In the genomic region with DNA sequence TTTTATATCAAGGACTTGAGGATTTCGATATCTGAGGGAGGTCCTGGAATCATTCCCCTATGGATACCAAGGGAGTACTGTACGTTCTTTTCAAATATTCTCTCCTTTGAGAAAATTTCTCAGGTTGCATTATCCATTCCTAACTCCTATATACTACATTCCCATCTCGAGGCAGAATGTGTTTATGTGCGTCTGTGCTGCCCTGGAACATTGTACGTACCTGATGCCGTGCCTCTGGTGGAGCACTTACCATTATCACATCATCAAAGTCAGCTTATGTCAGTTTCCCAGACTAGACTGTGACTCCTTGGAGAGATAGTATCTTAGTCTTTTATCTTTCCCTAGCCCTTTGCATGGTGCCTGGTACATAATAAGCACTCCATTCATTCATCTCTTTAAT, we compare ENCODE assay signal across 19 cellular contexts. TPM values are rescaled to one million over a fixed set of nuclear protein-coding genes. Genes with fewer than 3 reads are reported as not detected.
DNase-seq lines count a peak whose midpoint lies in the region; ATAC-seq and TF ChIP-seq lines count a peak whose summit lies in the region.
"Had no signal": no experiment of that assay in that cellular context is flagged by ENCODE, and none has a peak within 500 bp of the region (broad histone marks: within the 10 kb centered on the region; RNA-seq: fewer than 3 reads in every experiment).

No MANE protein-coding gene starts in this region.

- no peak overlapping the region for H3K9ac ChIP-seq in BLaER1
- no peak overlapping the region for H3K9ac ChIP-seq in HCT116 (ENCODE audit: low read length)

- no peaks in the 10 kb centered on the region for H3K36me3 Mint-ChIP-seq in CD4-positive, alpha-beta memory T cell
- peaks cover 0 to 5% (median 1%) of the 10 kb centered on the region in 5 donors for H3K36me3 Mint-ChIP-seq in naive thymus-derived CD4-positive, alpha-beta T cell

- TF ChIP-seq RAD21 in HCT116 (IDR thresholded peaks at IDR 0.05; ENCODE audit: low read depth), result no peak

- H4K20me1 ChIP-seq in BLaER1 (peaks cover 63% of the 10 kb centered on the region), HCT116 (ENCODE audit: insufficient read depth) (no peaks in the 10 kb centered on the region)

- peaks cover 100% of the 10 kb centered on the region for H3K4me1 ChIP-seq in BLaER1
- H3K4me1 ChIP-seq in CD4-positive, alpha-beta memory T cell (ENCODE audit: insufficient read depth, low read length), result peaks cover 68% of the 10 kb centered on the region
- H3K4me1 ChIP-seq in HCT116 (ENCODE audit: control insufficient read depth in 1 of 2, insufficient read depth in 2 of 2, low read length in 2 of 2), result peaks cover 33 to 54% of the 10 kb centered on the region in 2 experiments
- H3K4me1 ChIP-seq in naive thymus-derived CD4-positive, alpha-beta T cell (ENCODE audit: control insufficient read depth in 2 of 2, insufficient read depth in 2 of 2, low read length in 2 of 2), result peaks cover 26 to 51% of the 10 kb centered on the region in 2 donors
- H3K4me1 ChIP-seq in mucosa of descending colon (ENCODE audit: low read depth), result no peaks in the 10 kb centered on the region
- no peaks in the 10 kb centered on the region for H3K4me1 ChIP-seq in aorta (ENCODE audit: control insufficient read depth in 1 of 2, insufficient read depth in 2 of 2, low read length in 2 of 2)
- H3K4me1 ChIP-seq: BE2C, SJCRH30 had no signal

- no peak for ATAC-seq in HCT116
- ATAC-seq in naive thymus-derived CD4-positive, alpha-beta T cell, result no peak
- no peak for ATAC-seq in mucosa of descending colon
- ATAC-seq in HG03095 (IDR thresholded peaks at IDR 0.05; ENCODE audit: unreplicated experiment), result no peak
- no peak for ATAC-seq in aorta (ENCODE audit: low FRiP score)

- no peaks in the 10 kb centered on the region for H3K9me2 ChIP-seq in HCT116 (ENCODE audit: insufficient read depth)

- no peak for DNase-seq in CD4-positive, alpha-beta memory T cell
- DNase-seq in HCT116 (ENCODE audit: low read depth, low spot score) (no peak), mucosa of descending colon (no peak), aorta (no peak)
- no peak for DNase-seq in naive thymus-derived CD4-positive, alpha-beta T cell
- no peak for DNase-seq in activated CD4-positive, alpha-beta T cell treated with anti-CD3 and anti-CD28 coated beads, Interleukin-2, amount 50 U/mL, for 48 hours
- DNase-seq: BE2C, H7, HFFc6, KBM-7, NCI-H1092, NCI-H1436 treated with DMSO at 0.1 percent for 48 hours, NCI-H1930, NCI-H2227 treated with DMSO at 0.1 percent for 48 hours, NCI-H510A, SJCRH30 had no signal

- CTCF ChIA-PET in CD4-positive, alpha-beta memory T cell (lab: Charles Lee; ENCODE audit: partially characterized antibody), result interaction anchor here (1.0 to 5.2 kb wide), 2 partner anchors 19 to 78 kb away, joined by 4 to 53 read pairs; no protein-coding TSS in a partner anchor
- CTCF ChIA-PET in HCT116 (lab: Charles Lee), result no interaction called here
- CTCF ChIA-PET in naive thymus-derived CD4-positive, alpha-beta T cell (lab: Charles Lee), result interaction anchor here (1.8 kb wide), 1 partner anchor 19 kb away, joined by 6 read pairs; no protein-coding TSS in a partner anchor

- BruUV-seq in HCT116 (replicated peaks; lab: Mats Ljungman, UMichigan), result no TSS peak

- POLR2A ChIA-PET in CD4-positive, alpha-beta memory T cell (lab: Charles Lee; ENCODE audit: partially characterized antibody), result interaction anchor here (0.6 to 8.2 kb wide), 3 partner anchors 22 to 69 kb away, joined by 4 to 82 read pairs (median 4); a partner anchor contains a TSS
- POLR2A ChIA-PET in HCT116 (lab: Charles Lee), result no interaction called here
- POLR2A ChIA-PET in naive thymus-derived CD4-positive, alpha-beta T cell (lab: Charles Lee), result interaction anchor here (0.9 to 4.5 kb wide), 3 partner anchors 13 to 68 kb away, joined by 4 to 64 read pairs (median 41); no protein-coding TSS in a partner anchor

- peak overlapping the region in 2 of 8 donors; percentile 53 for H3K4me3 Mint-ChIP-seq in CD4-positive, alpha-beta memory T cell
- peak overlapping the region in 3 of 10 donors; percentile 58 to 70 (median 59) for H3K4me3 Mint-ChIP-seq in naive thymus-derived CD4-positive, alpha-beta T cell
- H3K4me3 Mint-ChIP-seq: HFFc6 had no signal

- peaks cover 30% of the 10 kb centered on the region for H3K79me2 ChIP-seq in HCT116 (ENCODE audit: insufficient read depth, low read length)

- H3K4me1 Mint-ChIP-seq in CD4-positive, alpha-beta memory T cell, result peaks cover 41 to 87% (median 57%) of the 10 kb centered on the region in 4 donors
- H3K4me1 Mint-ChIP-seq in naive thymus-derived CD4-positive, alpha-beta T cell, result peaks cover 23 to 94% (median 78%) of the 10 kb centered on the region in 7 donors

- no peaks in the 10 kb centered on the region for H3K9me3 Mint-ChIP-seq in CD4-positive, alpha-beta memory T cell
- no peaks in the 10 kb centered on the region for H3K9me3 Mint-ChIP-seq in naive thymus-derived CD4-positive, alpha-beta T cell
- H3K9me3 Mint-ChIP-seq: HFFc6 had no signal

- no peak overlapping the region for H3K4me3 ChIP-seq in BLaER1
- H3K4me3 ChIP-seq in CD4-positive, alpha-beta memory T cell (ENCODE audit: low read length in 2 of 2), result no peak overlapping the region
- no peak overlapping the region for H3K4me3 ChIP-seq in HCT116 (replicated peaks in 1 of 2; ENCODE audit: low read depth in 1 of 2, low read length in 2 of 2)
- H3K4me3 ChIP-seq in naive thymus-derived CD4-positive, alpha-beta T cell (ENCODE audit: low read length), result no peak overlapping the region
- H3K4me3 ChIP-seq in mucosa of descending colon, result no peak overlapping the region
- H3K4me3 ChIP-seq in aorta (ENCODE audit: low read length in 2 of 2), result no peak overlapping the region
- H3K4me3 ChIP-seq: SJCRH30 had no signal

- H3K27ac ChIP-seq in BLaER1, result peak overlapping the region; percentile 42; the same call in 1 of the 2 replicates
- H3K27ac ChIP-seq in CD4-positive, alpha-beta memory T cell (ENCODE audit: low read depth, low read length), result no peak overlapping the region
- no peak overlapping the region for H3K27ac ChIP-seq in HCT116 (ENCODE audit: low read depth, low read length)
- peak overlapping the region; percentile 81 for H3K27ac ChIP-seq in naive thymus-derived CD4-positive, alpha-beta T cell (ENCODE audit: low read depth, low read length)
- H3K27ac ChIP-seq in aorta (ENCODE audit: low read depth in 1 of 2, low read length in 2 of 2), result no peak overlapping the region
- H3K27ac ChIP-seq: HL-60, SJCRH30 had no signal

- H3K27me3 Mint-ChIP-seq in CD4-positive, alpha-beta memory T cell, result no peaks in the 10 kb centered on the region
- peaks cover 0 to 9% (median 0%) of the 10 kb centered on the region in 5 donors for H3K27me3 Mint-ChIP-seq in naive thymus-derived CD4-positive, alpha-beta T cell

- peak overlapping the region; percentile 99 for H3K4me2 ChIP-seq in BLaER1
- peak overlapping the region; percentile 66 for H3K4me2 ChIP-seq in HCT116 (ENCODE audit: low read length)

- WGBS in aorta, 2 donors, result 85% methylated on average over 6 of the region's 6 CpGs

- RAD21 ChIA-PET in HCT116 (lab: Charles Lee; ENCODE audit: low non-redundant PET in 1 of 2, low total read pairs in 2 of 2, uncharacterized antibody in 2 of 2, unreplicated experiment in 2 of 2), result no interaction called here

- no peak for TF ChIP-seq POLR2A in HCT116 (IDR thresholded peaks at IDR 0.05; ENCODE audit: borderline replicate concordance, extremely low read depth, insufficient read depth, insufficient read length)

- no peaks in the 10 kb centered on the region for H3K27me3 ChIP-seq in BLaER1
- H3K27me3 ChIP-seq in CD4-positive, alpha-beta memory T cell (ENCODE audit: insufficient read depth, low read length), result no peaks in the 10 kb centered on the region
- no peaks in the 10 kb centered on the region for H3K27me3 ChIP-seq in HCT116 (ENCODE audit: insufficient read depth, low read length)
- no peaks in the 10 kb centered on the region for H3K27me3 ChIP-seq in naive thymus-derived CD4-positive, alpha-beta T cell (ENCODE audit: control insufficient read depth in 2 of 2, insufficient read depth in 2 of 2, low read length in 2 of 2)
- H3K27me3 ChIP-seq in aorta (ENCODE audit: control insufficient read depth in 1 of 2, insufficient read depth in 2 of 2, low read length in 1 of 2), result no peaks in the 10 kb centered on the region
- H3K27me3 ChIP-seq: SJCRH30 had no signal

- no peaks in the 10 kb centered on the region for H3K9me3 ChIP-seq in BLaER1
- H3K9me3 ChIP-seq in CD4-positive, alpha-beta memory T cell (ENCODE audit: control insufficient read depth in 1 of 2, low read length in 2 of 2), result no peaks in the 10 kb centered on the region
- H3K9me3 ChIP-seq in HCT116 (ENCODE audit: control insufficient read depth in 1 of 2, insufficient read depth in 1 of 2, low read depth in 1 of 2, low read length in 2 of 2), result no peaks in the 10 kb centered on the region
- H3K9me3 ChIP-seq in naive thymus-derived CD4-positive, alpha-beta T cell (ENCODE audit: control insufficient read depth in 2 of 3, low read length in 3 of 3), result no peaks in the 10 kb centered on the region
- H3K9me3 ChIP-seq in mucosa of descending colon, result no peaks in the 10 kb centered on the region
- no peaks in the 10 kb centered on the region for H3K9me3 ChIP-seq in aorta (ENCODE audit: control insufficient read depth, low read length)
- H3K9me3 ChIP-seq: BE2C, SJCRH30 had no signal

- intact Hi-C loops in CD4-positive, alpha-beta memory T cell (cut with micrococcal nuclease), result no loop called here
- intact Hi-C loops in HCT116 (cut with micrococcal nuclease), result no loop called here
- intact Hi-C loops in naive thymus-derived CD4-positive, alpha-beta T cell (cut with micrococcal nuclease), result no loop called here
- intact Hi-C loops in mucosa of descending colon (cut with DNase I, micrococcal nuclease), result no loop called here
- intact Hi-C loops in aorta (cut with DNase I), result no loop called here

- no peak overlapping the region for H2AFZ ChIP-seq in HCT116 (ENCODE audit: low read depth, low read length, poor library complexity, severe bottlenecking)

- H3K36me3 ChIP-seq in BLaER1, result peaks cover 97% of the 10 kb centered on the region
- H3K36me3 ChIP-seq in CD4-positive, alpha-beta memory T cell (ENCODE audit: insufficient read depth, low read length), result no peaks in the 10 kb centered on the region
- H3K36me3 ChIP-seq in HCT116 (ENCODE audit: control insufficient read depth in 1 of 2, insufficient read depth in 2 of 2, low read length in 2 of 2), result no peaks in the 10 kb centered on the region
- H3K36me3 ChIP-seq in naive thymus-derived CD4-positive, alpha-beta T cell (ENCODE audit: control insufficient read depth in 2 of 3, insufficient read depth in 3 of 3, low read length in 3 of 3), result no peaks in the 10 kb centered on the region
- no peaks in the 10 kb centered on the region for H3K36me3 ChIP-seq in mucosa of descending colon (ENCODE audit: low read depth)
- no peaks in the 10 kb centered on the region for H3K36me3 ChIP-seq in aorta (ENCODE audit: control insufficient read depth in 1 of 2, insufficient read depth in 2 of 2, low read length in 1 of 2)
- H3K36me3 ChIP-seq: BE2C, SJCRH30 had no signal

- H3K27ac Mint-ChIP-seq in CD4-positive, alpha-beta memory T cell, result peak overlapping the region in 6 of 7 donors; percentile 69 to 95 (median 86)
- H3K27ac Mint-ChIP-seq in naive thymus-derived CD4-positive, alpha-beta T cell, result peak overlapping the region in 8 of 9 donors; percentile 39 to 99 (median 87)
- H3K27ac Mint-ChIP-seq: HFFc6 had no signal

- TF ChIP-seq CTCF in HCT116 (IDR thresholded peaks at IDR 0.05 in 2 of 3, conservative IDR thresholded peaks at IDR 0.05 in 1 of 3; ENCODE audit: borderline replicate concordance in 1 of 3, insufficient read depth in 1 of 3, low read depth in 2 of 3, low read length in 2 of 3) (no peak), mucosa of descending colon (IDR thresholded peaks at IDR 0.05) (no peak)

RNA-seq across cellular contexts. Expression of a gene that starts 21.7 kb away (rescaled TPM):
- total RNA-seq in CD4-positive, alpha-beta memory T cell, result 10 to 100 TPM; 26.6 to 30.9 TPM
- polyA plus RNA-seq in CD4-positive, alpha-beta memory T cell, result 10 to 100 TPM in 1 of 2 donors, 1 to 10 TPM in 1; 6.7 to 13.9 TPM
- total RNA-seq in HCT116 (2021; ENCODE audit: unreplicated experiment) (40.3 TPM), mucosa of descending colon (1 to 10 TPM; 3.5 to 5.9 (median 3.9) TPM), aorta (10 to 100 TPM; 11.1 to 15.1 TPM)
- polyA plus RNA-seq in HCT116 (2012), result 13.2 and 15.9 TPM in 2 replicates
- 10 to 100 TPM; 10.4 to 49.8 (median 43.2) TPM for total RNA-seq in naive thymus-derived CD4-positive, alpha-beta T cell
- polyA plus RNA-seq in naive thymus-derived CD4-positive, alpha-beta T cell, result 10 to 100 TPM; 10.3 to 18.7 TPM
- 1 to 10 TPM in 1 of 2 donors, under 1 TPM in 1; 0.28 to 1.0 TPM for polyA plus RNA-seq in aorta

Comparison
In these comparisons a context has a peak if more than half of its experiments do, and no peak if none do; other contexts are left out.
1. H3K27ac ChIP-seq: peak in BLaER1 (single experiment) and naive thymus-derived CD4-positive, alpha-beta T cell (single experiment); none in CD4-positive, alpha-beta memory T cell (single experiment), HCT116 (single experiment) and aorta (0 of 2).